ENCODE assay signal across 21 cellular contexts in the genomic region with DNA sequence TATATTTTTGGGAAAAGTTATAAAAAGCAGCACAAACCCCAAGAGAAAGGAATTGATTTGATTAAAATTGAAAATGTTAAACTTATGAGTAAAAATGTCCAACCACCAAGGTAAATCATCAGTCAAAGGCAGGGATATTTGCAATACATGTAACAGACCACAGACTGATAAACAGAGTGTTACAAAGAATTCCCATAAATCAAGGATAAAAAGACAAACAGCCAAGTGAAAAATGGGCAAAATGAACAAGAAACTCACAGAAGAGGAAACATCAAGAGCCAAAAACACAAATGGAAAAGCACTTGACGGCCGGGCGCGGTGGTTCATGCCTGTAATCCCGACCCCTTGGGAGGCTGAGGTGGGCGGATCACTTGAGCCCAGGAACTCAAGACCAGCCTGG.
DNase-seq lines count a peak whose midpoint lies in the region; ATAC-seq, FAIRE-seq and TF ChIP-seq lines count a peak whose summit lies in the region.
"Had no signal": no experiment of that assay in that cellular context is flagged by ENCODE, and none has a peak within 500 bp of the region (broad histone marks: within the 10 kb centered on the region; RNA-seq: fewer than 3 reads in every experiment).

No MANE protein-coding gene starts in this region.

- no peak overlapping the region for H2AFZ ChIP-seq in astrocyte (ENCODE audit: low read depth, low read length)

- no peak overlapping the region for H3K9ac ChIP-seq in astrocyte (ENCODE audit: low read length)

- no peak overlapping the region for H3K4me3 ChIP-seq in astrocyte (ENCODE audit: insufficient read depth, low read depth, low read length)

- FAIRE-seq in astrocyte (lab: Jason Lieb, UNC), result no peak
- FAIRE-seq: A204.1, G401.6, GM12892 had no signal

- H3K36me3 Mint-ChIP-seq in activated naive CD8-positive, alpha-beta T cell treated with anti-CD3 and anti-CD28 coated beads, Interleukin-2, amount 50 U/mL, for 24 hours (ENCODE audit: low read depth), result peaks cover 4% of the 10 kb centered on the region
- no peaks in the 10 kb centered on the region for H3K36me3 Mint-ChIP-seq in activated naive CD8-positive, alpha-beta T cell treated with anti-CD3 and anti-CD28 coated beads for 36 hours
- H3K36me3 Mint-ChIP-seq in astrocyte (ENCODE audit: low read depth, unreplicated experiment), result peaks cover 1% of the 10 kb centered on the region
- no peaks in the 10 kb centered on the region for H3K36me3 Mint-ChIP-seq in activated T-cell treated with anti-CD3 and anti-CD28 coated beads, Interleukin-2, amount 50 U/mL, for 24 hours (ENCODE audit: low read depth)
- H3K36me3 Mint-ChIP-seq: CD4-positive, alpha-beta memory T cell had no signal

- H3K27ac ChIP-seq in astrocyte (ENCODE audit: low read depth, low read length), result no peak overlapping the region
- H3K27ac ChIP-seq: 22Rv1 had no signal

- H3K4me3 Mint-ChIP-seq in activated naive CD8-positive, alpha-beta T cell treated with anti-CD3 and anti-CD28 coated beads, Interleukin-2, amount 50 U/mL, for 24 hours, result no peak overlapping the region
- H3K4me3 Mint-ChIP-seq in activated naive CD8-positive, alpha-beta T cell treated with anti-CD3 and anti-CD28 coated beads for 36 hours, result no peak overlapping the region
- no peak overlapping the region for H3K4me3 Mint-ChIP-seq in astrocyte (ENCODE audit: unreplicated experiment)
- H3K4me3 Mint-ChIP-seq in activated T-cell treated with anti-CD3 and anti-CD28 coated beads, Interleukin-2, amount 50 U/mL, for 24 hours, result no peak overlapping the region
- H3K4me3 Mint-ChIP-seq: B cell; CD4-positive, alpha-beta memory T cell had no signal

- no peak for TF ChIP-seq CTCF in astrocyte (IDR thresholded peaks at IDR 0.05; ENCODE audit: insufficient read depth, low read depth, low read length)

- H3K27me3 ChIP-seq in astrocyte (ENCODE audit: insufficient read depth, low read length), result no peaks in the 10 kb centered on the region

- H3K27me3 Mint-ChIP-seq in activated naive CD8-positive, alpha-beta T cell treated with anti-CD3 and anti-CD28 coated beads, Interleukin-2, amount 50 U/mL, for 24 hours, result peaks cover 15% of the 10 kb centered on the region
- peaks cover 7% of the 10 kb centered on the region for H3K27me3 Mint-ChIP-seq in activated naive CD8-positive, alpha-beta T cell treated with anti-CD3 and anti-CD28 coated beads for 36 hours
- H3K27me3 Mint-ChIP-seq in astrocyte (ENCODE audit: low read depth, unreplicated experiment), result peaks cover 10% of the 10 kb centered on the region
- H3K27me3 Mint-ChIP-seq in activated T-cell treated with anti-CD3 and anti-CD28 coated beads, Interleukin-2, amount 50 U/mL, for 24 hours, result peaks cover 10% of the 10 kb centered on the region

- no peaks in the 10 kb centered on the region for H3K79me2 ChIP-seq in astrocyte (ENCODE audit: insufficient read depth, low read length)

- H3K4me1 Mint-ChIP-seq in activated naive CD8-positive, alpha-beta T cell treated with anti-CD3 and anti-CD28 coated beads, Interleukin-2, amount 50 U/mL, for 24 hours, result peaks cover 40% of the 10 kb centered on the region
- peaks cover 3% of the 10 kb centered on the region for H3K4me1 Mint-ChIP-seq in activated naive CD8-positive, alpha-beta T cell treated with anti-CD3 and anti-CD28 coated beads for 36 hours
- peaks cover 13% of the 10 kb centered on the region for H3K4me1 Mint-ChIP-seq in astrocyte (ENCODE audit: low read depth, unreplicated experiment)
- H3K4me1 Mint-ChIP-seq in activated T-cell treated with anti-CD3 and anti-CD28 coated beads, Interleukin-2, amount 50 U/mL, for 24 hours (ENCODE audit: low read depth), result peaks cover 32% of the 10 kb centered on the region
- H3K4me1 Mint-ChIP-seq: B cell had no signal

- peak overlapping the region; percentile 39 for H3K27ac Mint-ChIP-seq in activated naive CD8-positive, alpha-beta T cell treated with anti-CD3 and anti-CD28 coated beads, Interleukin-2, amount 50 U/mL, for 24 hours
- no peak overlapping the region for H3K27ac Mint-ChIP-seq in activated naive CD8-positive, alpha-beta T cell treated with anti-CD3 and anti-CD28 coated beads for 36 hours
- H3K27ac Mint-ChIP-seq in astrocyte (ENCODE audit: unreplicated experiment), result no peak overlapping the region
- no peak overlapping the region for H3K27ac Mint-ChIP-seq in activated T-cell treated with anti-CD3 and anti-CD28 coated beads, Interleukin-2, amount 50 U/mL, for 24 hours
- H3K27ac Mint-ChIP-seq: B cell; CD4-positive, alpha-beta memory T cell had no signal

- H4K20me1 ChIP-seq in astrocyte (ENCODE audit: insufficient read depth, low read length), result no peaks in the 10 kb centered on the region

- H3K9me3 Mint-ChIP-seq in activated naive CD8-positive, alpha-beta T cell treated with anti-CD3 and anti-CD28 coated beads, Interleukin-2, amount 50 U/mL, for 24 hours, result peaks cover 4% of the 10 kb centered on the region
- no peaks in the 10 kb centered on the region for H3K9me3 Mint-ChIP-seq in activated naive CD8-positive, alpha-beta T cell treated with anti-CD3 and anti-CD28 coated beads for 36 hours
- H3K9me3 Mint-ChIP-seq in astrocyte (ENCODE audit: unreplicated experiment), result no peaks in the 10 kb centered on the region
- no peaks in the 10 kb centered on the region for H3K9me3 Mint-ChIP-seq in activated T-cell treated with anti-CD3 and anti-CD28 coated beads, Interleukin-2, amount 50 U/mL, for 24 hours
- H3K9me3 Mint-ChIP-seq: CD4-positive, alpha-beta memory T cell had no signal

- ATAC-seq in activated naive CD8-positive, alpha-beta T cell treated with anti-CD3 and anti-CD28 coated beads, Interleukin-2, amount 50 U/mL, for 24 hours, result no peak
- no peak for ATAC-seq in HG03045 (IDR thresholded peaks at IDR 0.05; ENCODE audit: unreplicated experiment)

- no peak overlapping the region for H3K4me2 ChIP-seq in astrocyte (ENCODE audit: low read length)

- peaks cover 9% of the 10 kb centered on the region for H3K4me1 ChIP-seq in astrocyte (ENCODE audit: insufficient read depth, low read length)

- no peaks in the 10 kb centered on the region for H3K9me3 ChIP-seq in astrocyte (ENCODE audit: insufficient read depth, low read depth, low read length)

- DNase-seq in activated naive CD8-positive, alpha-beta T cell treated with anti-CD3 and anti-CD28 coated beads, Interleukin-2, amount 50 U/mL, for 24 hours, result no peak
- DNase-seq in activated naive CD8-positive, alpha-beta T cell treated with anti-CD3 and anti-CD28 coated beads for 36 hours, result no peak
- DNase-seq in astrocyte (ENCODE audit: low read depth) (peak; percentile 53), islet precursor cell (peak; percentile 30), T1000 (lab: John Stamatoyannopoulos, UW) (no peak)
- no peak for DNase-seq in activated T-cell treated with anti-CD3 and anti-CD28 coated beads, Interleukin-2, amount 50 U/mL, for 24 hours
- DNase-seq: C1 segment of cervical spinal cord; Calu3; CD4-positive, alpha-beta memory T cell; COR-L47; DMS53; DMS79 treated with DMSO at 0.1 percent for 48 hours; GOT3; H7; HCEC 1CT had no signal

- no peaks in the 10 kb centered on the region for H3K36me3 ChIP-seq in astrocyte (ENCODE audit: insufficient read depth, low read length)

Comparison
In these comparisons a context has a peak if more than half of its experiments do, and no peak if none do; other contexts are left out.
1. DNase-seq: peak in astrocyte (single experiment) and islet precursor cell (single experiment); none in activated naive CD8-positive, alpha-beta T cell treated with anti-CD3 and anti-CD28 coated beads, Interleukin-2, amount 50 U/mL, for 24 hours (single experiment), activated naive CD8-positive, alpha-beta T cell treated with anti-CD3 and anti-CD28 coated beads for 36 hours (single experiment), T1000 (single experiment) and activated T-cell treated with anti-CD3 and anti-CD28 coated beads, Interleukin-2, amount 50 U/mL, for 24 hours (single experiment).